30 cellular contexts compared by ENCODE assay signal in genomic region chr7:103391150-103391549, GRCh38. TPM values are rescaled to one million over a fixed set of nuclear protein-coding genes. Genes with fewer than 3 reads are reported as not detected.
"Had no signal": no experiment of that assay in that cellular context is flagged by ENCODE, and none has a peak within 500 bp of the region (broad histone marks: within the 10 kb centered on the region; RNA-seq: fewer than 3 reads in every experiment).

No MANE protein-coding gene starts in this region.

- H3K4me1 ChIP-seq: body of pancreas, breast epithelium had no signal

- H3K4me3 ChIP-seq: body of pancreas, breast epithelium had no signal

- FAIRE-seq: astrocyte had no signal

- H3K36me3 ChIP-seq: brain microvascular endothelial cell, breast epithelium had no signal

- H3K27me3 ChIP-seq: body of pancreas, brain microvascular endothelial cell, breast epithelium had no signal

- H3K27ac ChIP-seq: body of pancreas, brain microvascular endothelial cell, breast epithelium had no signal

- DNase-seq: activated B cell treated with CpG ODN at 0.5 μM for 24 hours; activated CD4-positive, alpha-beta memory T cell treated with anti-CD3 and anti-CD28 coated beads, Interleukin-2, amount 10 ng/mL, durations not matched to agents 7 days and 5 days; activated CD4-positive, alpha-beta T cell treated with anti-CD3 and anti-CD28 coated beads for 4 hours; activated CD4-positive, alpha-beta T cell treated with anti-CD3 and anti-CD28 coated beads, Interleukin-2, amount 10 ng/mL, durations not matched to agents 7 days and 5 days; activated CD4-positive, alpha-beta T cell treated with anti-CD3 and anti-CD28 coated beads, Interleukin-2, amount 50 U/mL, for 48 hours; activated CD4-positive, CD25-positive, alpha-beta regulatory T cell treated with anti-CD3 and anti-CD28 coated beads, Interleukin-2, amount 50 U/mL, for 72 hours; activated CD8-positive, alpha-beta memory T cell treated with anti-CD3 and anti-CD28 coated beads for 24 hours; activated CD8-positive, alpha-beta memory T cell treated with anti-CD3 and anti-CD28 coated beads, Interleukin-2, amount 10 ng/mL, durations not matched to agents 7 days and 5 days; activated CD8-positive, alpha-beta memory T cell treated with anti-CD3 and anti-CD28 coated beads, Interleukin-2, amount 50 U/mL, for 48 hours; activated CD8-positive, alpha-beta T cell treated with anti-CD3 and anti-CD28 coated beads, Interleukin-2, amount 10 ng/mL, durations not matched to agents 7 days and 5 days; activated effector memory CD4-positive, alpha-beta T cell treated with Interleukin-2 at 50 U/mL for 16 hours; activated gamma-delta T cell; activated naive CD4-positive, alpha-beta T cell treated with anti-CD3 and anti-CD28 coated beads, Interleukin-2, amount 10 ng/mL, durations not matched to agents 7 days and 5 days; activated naive CD4-positive, alpha-beta T cell treated with Interleukin-2 at 50 U/mL for 16 hours; activated naive CD8-positive, alpha-beta T cell treated with anti-CD3 and anti-CD28 coated beads, Interleukin-2, amount 10 ng/mL, durations not matched to agents 7 days and 5 days; activated naive CD8-positive, alpha-beta T cell treated with anti-CD3 and anti-CD28 coated beads, Interleukin-2, amount 50 U/mL, for 24 hours; activated T-cell treated with anti-CD3 and anti-CD28 coated beads, Interleukin-2, amount 50 U/mL, for 24 hours; activated T-cell treated with anti-CD3 and anti-CD28 coated beads, Interleukin-2, amount 50 U/mL, for 48 hours; amniotic stem cell; aorta; body of pancreas; brain microvascular endothelial cell; central memory CD4-positive, alpha-beta T cell; T-helper 1 cell; T-helper 2 cell; T-helper 9 cell had no signal

- ATAC-seq: activated CD8-positive, alpha-beta memory T cell treated with anti-CD3 and anti-CD28 coated beads, Interleukin-2, amount 10 ng/mL, durations not matched to agents 7 days and 5 days; activated CD8-positive, alpha-beta T cell treated with anti-CD3 and anti-CD28 coated beads, Interleukin-2, amount 10 ng/mL, durations not matched to agents 7 days and 5 days; activated naive CD8-positive, alpha-beta T cell treated with anti-CD3 and anti-CD28 coated beads, Interleukin-2, amount 50 U/mL, for 24 hours; body of pancreas had no signal

- H3K9me3 ChIP-seq: body of pancreas, breast epithelium had no signal

RNA-seq across cellular contexts. Expression of gene SLC26A5, which starts 54.9 kb away (rescaled TPM):
- total RNA-seq: activated B cell treated with CpG ODN at 0.5 μM for 24 hours; activated CD4-positive, alpha-beta memory T cell treated with anti-CD3 and anti-CD28 coated beads, Interleukin-2, amount 10 ng/mL, durations not matched to agents 7 days and 5 days; activated CD4-positive, alpha-beta T cell treated with anti-CD3 and anti-CD28 coated beads, Interleukin-2, amount 10 ng/mL, durations not matched to agents 7 days and 5 days; activated CD8-positive, alpha-beta memory T cell treated with anti-CD3 and anti-CD28 coated beads, Interleukin-2, amount 10 ng/mL, durations not matched to agents 7 days and 5 days; activated CD8-positive, alpha-beta T cell treated with anti-CD3 and anti-CD28 coated beads, Interleukin-2, amount 10 ng/mL, durations not matched to agents 7 days and 5 days; activated T-helper 2 cell treated with anti-CD3 and anti-CD28 coated beads, Interferon-gamma antibody, Interleukin-2, Interleukin-4, amounts not matched to agents 10 μg/mL and 5 μg/mL and 100 μg/mL, durations not matched to agents 14 hours and 24 hours and 36 hours; astrocyte; body of pancreas; cardiac septum had no signal
- polyA plus RNA-seq: aorta had no signal
